ENCODE assay signal across 1 cellular context in the genomic region with DNA sequence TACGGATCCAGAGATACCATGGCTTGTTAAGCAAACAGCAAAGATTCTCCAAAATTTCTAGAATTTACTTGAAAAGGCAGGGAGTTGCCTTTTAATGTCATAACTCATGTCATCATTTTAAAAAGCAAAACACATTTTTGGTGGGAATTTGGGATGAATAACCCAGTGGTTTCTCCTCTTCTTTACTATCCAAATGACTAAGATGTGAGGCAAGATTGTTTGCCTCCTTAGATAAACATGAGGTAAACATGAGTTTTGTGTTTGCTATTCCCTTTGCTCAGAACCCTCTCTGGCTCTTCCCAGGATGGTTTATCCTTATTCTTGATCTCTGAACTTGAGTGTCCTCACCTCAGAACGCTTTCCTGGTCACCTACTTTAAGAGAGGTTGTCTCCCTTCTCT.
TF ChIP-seq lines count a peak whose summit lies in the region.

No MANE protein-coding gene starts in this region.

TF ChIP-seq in A549, 52 proteins besides CTCF, POLR2A, EP300 and RAD21 (continued from another document):
- TF ChIP-seq GATA3 (IDR thresholded peaks at IDR 0.05; ENCODE audit: borderline replicate concordance): peak; percentile 38; the same call in 1 of the 2 replicates
- TF ChIP-seq CEBPB (IDR thresholded peaks at IDR 0.05): 0 out of 4 replicates have a peak, but pooled peaks of 1 of the 2 experiments have one; percentile 41
